In the genomic region with DNA sequence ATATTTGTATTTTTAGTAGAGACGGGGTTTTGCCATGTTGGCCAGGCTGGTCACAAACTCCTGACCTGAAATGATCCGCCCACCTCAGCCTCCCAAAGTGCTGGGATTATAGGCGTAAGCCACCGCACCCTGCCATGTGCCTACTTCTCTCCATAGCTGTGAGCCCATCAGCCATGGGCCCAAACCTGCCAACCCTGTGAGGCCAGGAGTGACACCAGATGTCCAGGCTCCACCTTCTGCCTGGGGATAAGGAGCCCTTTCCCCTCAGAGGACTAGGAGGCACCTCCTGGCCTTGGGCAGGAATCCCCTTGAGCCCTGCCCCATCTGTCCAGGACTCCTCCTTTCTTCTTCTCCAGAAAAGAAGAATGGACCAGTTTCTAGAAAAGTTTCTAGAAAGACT, we compare ENCODE assay signal across 2 cellular contexts.
TF ChIP-seq lines count a peak whose summit lies in the region.

No MANE protein-coding gene starts in this region.

TF ChIP-seq in A549, 52 proteins besides CTCF, POLR2A, EP300 and RAD21:
- no peak for TF ChIP-seq JUN (IDR thresholded peaks at IDR 0.05)
- TF ChIP-seq BHLHE40 (IDR thresholded peaks at IDR 0.05; ENCODE audit: low read depth, low read length): no peak
- no peak for TF ChIP-seq SMC3 (IDR thresholded peaks at IDR 0.05)
- no peak for TF ChIP-seq HDAC2 (IDR thresholded peaks at IDR 0.05)
- no peak for TF ChIP-seq HES2 (IDR thresholded peaks at IDR 0.05)
- no peak for TF ChIP-seq TFCP2L1 (CRISPR knock-in tag; IDR thresholded peaks at IDR 0.05)
- TF ChIP-seq ZFP36 (IDR thresholded peaks at IDR 0.05; ENCODE audit: borderline replicate concordance, partially characterized antibody): no peak
- TF ChIP-seq CBX2 (IDR thresholded peaks at IDR 0.05; ENCODE audit: borderline replicate concordance, low read depth): no peak
- TF ChIP-seq, protein P1, sequence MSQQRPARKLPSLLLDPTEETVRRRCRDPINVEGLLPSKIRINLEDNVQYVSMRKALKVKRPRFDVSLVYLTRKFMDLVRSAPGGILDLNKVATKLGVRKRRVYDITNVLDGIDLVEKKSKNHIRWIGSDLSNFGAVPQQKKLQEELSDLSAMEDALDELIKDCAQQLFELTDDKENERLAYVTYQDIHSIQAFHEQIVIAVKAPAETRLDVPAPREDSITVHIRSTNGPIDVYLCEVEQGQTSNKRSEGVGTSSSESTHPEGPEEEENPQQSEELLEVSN (IDR thresholded peaks at IDR 0.05; ENCODE audit: borderline replicate concordance, low read depth): no peak
- TF ChIP-seq NFE2L2 (conservative IDR thresholded peaks at IDR 0.05; ENCODE audit: low read length): no peak
- TF ChIP-seq KDM5A (IDR thresholded peaks at IDR 0.05): no peak
- no peak for TF ChIP-seq KDM1A (IDR thresholded peaks at IDR 0.05; ENCODE audit: low read depth)
- no peak for TF ChIP-seq ZSCAN20 (CRISPR knock-in tag; IDR thresholded peaks at IDR 0.05)
- TF ChIP-seq, protein P2, sequence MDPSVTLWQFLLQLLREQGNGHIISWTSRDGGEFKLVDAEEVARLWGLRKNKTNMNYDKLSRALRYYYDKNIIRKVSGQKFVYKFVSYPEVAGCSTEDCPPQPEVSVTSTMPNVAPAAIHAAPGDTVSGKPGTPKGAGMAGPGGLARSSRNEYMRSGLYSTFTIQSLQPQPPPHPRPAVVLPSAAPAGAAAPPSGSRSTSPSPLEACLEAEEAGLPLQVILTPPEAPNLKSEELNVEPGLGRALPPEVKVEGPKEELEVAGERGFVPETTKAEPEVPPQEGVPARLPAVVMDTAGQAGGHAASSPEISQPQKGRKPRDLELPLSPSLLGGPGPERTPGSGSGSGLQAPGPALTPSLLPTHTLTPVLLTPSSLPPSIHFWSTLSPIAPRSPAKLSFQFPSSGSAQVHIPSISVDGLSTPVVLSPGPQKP (IDR thresholded peaks at IDR 0.05; ENCODE audit: low read depth, low read length): no peak
- no peak for TF ChIP-seq TP53 (CRISPR knock-in tag; IDR thresholded peaks at IDR 0.05)
- no peak for TF ChIP-seq GATA3 (IDR thresholded peaks at IDR 0.05; ENCODE audit: borderline replicate concordance)
- no peak for TF ChIP-seq RARB (CRISPR knock-in tag; IDR thresholded peaks at IDR 0.05)
- TF ChIP-seq BCL3 (IDR thresholded peaks at IDR 0.05): no peak

TF ChIP-seq in H1, 55 proteins besides CTCF, POLR2A, EP300 and RAD21:
- TF ChIP-seq BRCA1 (IDR thresholded peaks at IDR 0.05; ENCODE audit: low read depth, low read length): no peak
- no peak for TF ChIP-seq JUN (IDR thresholded peaks at IDR 0.05; ENCODE audit: low read depth, low read length)
- no peak for TF ChIP-seq RBBP5 (IDR thresholded peaks at IDR 0.05; ENCODE audit: borderline replicate concordance, low read depth, low read length)
- TF ChIP-seq MAFK (IDR thresholded peaks at IDR 0.05; ENCODE audit: low read depth, low read length): no peak
